In genomic region chr7:12612622-12613021, GRCh38 we compare ENCODE assay signal across 35 cellular contexts. TPM values are rescaled to one million over a fixed set of nuclear protein-coding genes. Genes with fewer than 3 reads are reported as not detected.
"Had no signal": no experiment of that assay in that cellular context is flagged by ENCODE, and none has a peak within 500 bp of the region (broad histone marks: within the 10 kb centered on the region; RNA-seq: fewer than 3 reads in every experiment).

No MANE protein-coding gene starts in this region.

- H3K4me1 ChIP-seq: SJCRH30 had no signal

- DNase-seq: Kasumi-1, KG1, MG63, NCI-H1048, NCI-H1092 treated with DMSO at 0.1 percent for 48 hours, NCI-H1105 treated with DMSO at 0.1 percent for 48 hours, NCI-H1417, NCI-H1436, NCI-H146, NCI-H1694, NCI-H187, NCI-H1930, NCI-H2029 treated with DMSO at 0.1 percent for 48 hours, NCI-H2081 treated with DMSO at 0.1 percent for 48 hours, NCI-H2107, NCI-H2171, NCI-H226, NCI-H446 treated with DMSO at 0.1 percent for 48 hours, NCI-H510A, NCI-H524 treated with DMSO at 0.1 percent for 48 hours, NCI-H526 treated with DMSO at 0.1 percent for 48 hours, NCI-H774, PC-3, SHP77, SIG-M5, SJCRH30, T-cell had no signal

- H3K27ac ChIP-seq: RWPE1, SJCRH30, SK-N-MC had no signal

- H3K36me3 ChIP-seq: MG63, SJCRH30 had no signal

- H3K4me3 ChIP-seq: MG63, SJCRH30, SK-N-MC had no signal

- H3K27me3 ChIP-seq: MG63, SJCRH30 had no signal

- ATAC-seq: Panc1, PC-3, Right ventricle myocardium inferior, SK-N-SH treated with all-trans-retinoic acid at 6 μM for 48 hours, T-cell had no signal

- H3K9me3 ChIP-seq: MG63 had no signal

- FAIRE-seq: RCC 7860 had no signal

RNA-seq across cellular contexts. Expression of gene SCIN, which starts 42.1 kb away (rescaled TPM):
- total RNA-seq: OCI-LY7, RPMI7951, SJCRH30 had no signal
